ENCODE assay signal across 3 cellular contexts in genomic region chr9:139880-140279, GRCh38. TPM values are rescaled to one million over a fixed set of nuclear protein-coding genes. Genes with fewer than 3 reads are reported as not detected.
"Had no signal": no experiment of that assay in that cellular context is flagged by ENCODE, and none has a peak within 500 bp of the region (broad histone marks: within the 10 kb centered on the region; RNA-seq: fewer than 3 reads in every experiment).

No MANE protein-coding gene starts in this region.

RNA-seq across cellular contexts. Expression of gene FOXD4, which starts 21.7 kb away (rescaled TPM):
- total RNA-seq: PC-9, Right ventricle myocardium inferior, RPMI7951 had no signal
